Comparison of ENCODE assay signal across 1 cellular context in the genomic region with DNA sequence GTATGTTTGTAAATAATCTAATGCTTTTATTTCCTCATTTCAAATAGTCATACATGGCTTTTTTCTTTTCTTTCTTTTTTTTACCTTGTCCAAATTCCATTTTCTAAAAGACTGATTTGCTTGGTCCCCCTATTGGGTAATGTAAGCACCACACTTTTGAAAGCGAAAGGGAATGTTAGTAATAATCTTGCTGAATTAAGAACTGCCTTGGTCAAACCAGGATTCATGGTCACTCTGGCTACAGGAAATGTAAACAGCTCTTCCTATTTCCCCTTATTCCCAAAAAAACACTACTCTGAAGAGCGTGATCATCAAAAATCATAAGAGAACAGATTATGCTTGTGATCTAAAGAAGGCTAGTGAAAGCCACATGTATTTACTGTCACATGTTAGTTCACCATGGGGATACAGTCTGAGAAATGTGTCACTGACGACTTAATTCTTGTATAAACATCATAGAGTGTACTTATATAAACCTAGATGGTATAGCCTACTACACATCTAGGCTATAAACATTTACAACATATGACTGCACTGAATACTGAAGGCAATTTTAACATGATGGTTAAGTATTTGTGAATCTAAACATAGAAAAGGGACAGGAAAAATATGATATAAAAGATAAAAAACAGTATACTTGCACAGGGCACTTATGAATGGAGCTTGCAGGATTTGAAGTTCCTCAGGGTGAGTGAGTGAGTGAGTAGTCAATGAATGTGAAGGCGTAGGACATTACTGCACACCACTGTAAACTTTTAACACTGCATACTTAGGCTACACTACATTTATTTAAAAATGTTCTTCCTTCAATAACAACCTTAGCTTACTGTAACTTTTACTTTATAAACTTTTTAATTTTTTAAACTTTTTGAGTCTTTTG.
TF ChIP-seq lines count a peak whose summit lies in the region.

No MANE protein-coding gene starts in this region.

TF ChIP-seq in SK-N-SH, 30 proteins besides CTCF, POLR2A, EP300 and RAD21 (continued from another document):
- TF ChIP-seq REST (IDR thresholded peaks at IDR 0.05; ENCODE audit: low read depth, low read length) (no peak), FOXJ3 (CRISPR knock-in tag; IDR thresholded peaks at IDR 0.05) (no peak), SMC3 (IDR thresholded peaks at IDR 0.05; ENCODE audit: low read depth, low read length) (no peak), MXI1 (IDR thresholded peaks at IDR 0.05; ENCODE audit: low read depth, low read length) (no peak)
